Comparison of ENCODE assay signal across 32 cellular contexts in genomic region chr20:4122931-4123330, GRCh38.
"Had no signal": no experiment of that assay in that cellular context is flagged by ENCODE, and none has a peak within 500 bp of the region (broad histone marks: within the 10 kb centered on the region; RNA-seq: fewer than 3 reads in every experiment).

No MANE protein-coding gene starts in this region.

- H3K9me3 Mint-ChIP-seq: activated CD4-positive, alpha-beta memory T cell treated with anti-CD3 and anti-CD28 coated beads for 36 hours; activated T-helper 1 cell treated with anti-CD3 and anti-CD28 coated beads, Interleukin-12 subunit alpha, Interleukin-12 subunit beta, Interleukin-2, Interleukin-4 antibody, amounts not matched to agents 30 ng/mL and 10 ng/mL and 1 ng/mL, durations not matched to agents 14 hours and 24 hours and 36 hours; activated T-helper 2 cell treated with anti-CD3 and anti-CD28 coated beads, Interferon-gamma antibody, Interleukin-2, Interleukin-4, amounts not matched to agents 10 μg/mL and 5 μg/mL and 100 μg/mL, durations not matched to agents 14 hours and 24 hours and 36 hours; central memory CD8-positive, alpha-beta T cell had no signal

- H3K27ac Mint-ChIP-seq: activated CD4-positive, alpha-beta memory T cell treated with anti-CD3 and anti-CD28 coated beads for 36 hours; activated CD4-positive, alpha-beta T cell treated with anti-CD3 and anti-CD28 coated beads for 36 hours; activated CD4-positive, alpha-beta T cell treated with anti-CD3 and anti-CD28 coated beads, Interleukin-2, amount 10 ng/mL, durations not matched to agents 24 days and 14 days; activated CD8-positive, alpha-beta memory T cell treated with anti-CD3 and anti-CD28 coated beads, Interleukin-2, amount 10 ng/mL, durations not matched to agents 7 days and 5 days; activated CD8-positive, alpha-beta T cell treated with anti-CD3 and anti-CD28 coated beads, Interleukin-2, amount 10 ng/mL, durations not matched to agents 7 days and 5 days; activated naive CD8-positive, alpha-beta T cell; activated T-helper 1 cell treated with anti-CD3 and anti-CD28 coated beads, Interleukin-12 subunit alpha, Interleukin-12 subunit beta, Interleukin-2, Interleukin-4 antibody, amounts not matched to agents 30 ng/mL and 10 ng/mL and 1 ng/mL, durations not matched to agents 14 hours and 24 hours and 36 hours; activated T-helper 2 cell treated with anti-CD3 and anti-CD28 coated beads, Interferon-gamma antibody, Interleukin-2, Interleukin-4, amounts not matched to agents 10 μg/mL and 5 μg/mL and 100 μg/mL, durations not matched to agents 14 hours and 24 hours and 36 hours had no signal

- H3K4me3 Mint-ChIP-seq: activated CD4-positive, alpha-beta memory T cell treated with anti-CD3 and anti-CD28 coated beads for 36 hours; activated CD4-positive, alpha-beta T cell treated with anti-CD3 and anti-CD28 coated beads for 36 hours; activated CD4-positive, alpha-beta T cell treated with anti-CD3 and anti-CD28 coated beads, Interleukin-2, amount 10 ng/mL, durations not matched to agents 24 days and 14 days; activated CD8-positive, alpha-beta memory T cell treated with anti-CD3 and anti-CD28 coated beads, Interleukin-2, amount 10 ng/mL, durations not matched to agents 7 days and 5 days; activated CD8-positive, alpha-beta T cell treated with anti-CD3 and anti-CD28 coated beads, Interleukin-2, amount 10 ng/mL, durations not matched to agents 7 days and 5 days; activated naive CD8-positive, alpha-beta T cell; activated T-helper 1 cell treated with anti-CD3 and anti-CD28 coated beads, Interleukin-12 subunit alpha, Interleukin-12 subunit beta, Interleukin-2, Interleukin-4 antibody, amounts not matched to agents 30 ng/mL and 10 ng/mL and 1 ng/mL, durations not matched to agents 14 hours and 24 hours and 36 hours; central memory CD8-positive, alpha-beta T cell had no signal

- H3K36me3 ChIP-seq: brain microvascular endothelial cell, esophagus squamous epithelium, gastroesophageal sphincter had no signal

- FAIRE-seq: astrocyte, bronchial epithelial cell, colon, endometrium, endothelial cell of umbilical vein had no signal

- H3K27me3 ChIP-seq: brain microvascular endothelial cell had no signal

- H3K4me1 ChIP-seq: esophagus squamous epithelium, gastroesophageal sphincter had no signal

- H3K9me3 ChIP-seq: esophagus squamous epithelium, gastroesophageal sphincter had no signal

- H3K4me1 Mint-ChIP-seq: activated CD4-positive, alpha-beta T cell treated with anti-CD3 and anti-CD28 coated beads for 36 hours; central memory CD8-positive, alpha-beta T cell had no signal

- H3K4me3 ChIP-seq: esophagus squamous epithelium, gastroesophageal sphincter had no signal

- ATAC-seq: activated CD4-positive, alpha-beta T cell treated with anti-CD3 and anti-CD28 coated beads for 36 hours; activated CD8-positive, alpha-beta memory T cell treated with anti-CD3 and anti-CD28 coated beads, Interleukin-2, amount 10 ng/mL, durations not matched to agents 7 days and 5 days; activated CD8-positive, alpha-beta T cell treated with anti-CD3 and anti-CD28 coated beads, Interleukin-2, amount 10 ng/mL, durations not matched to agents 7 days and 5 days; gastroesophageal sphincter had no signal

- DNase-seq: activated CD4-positive, alpha-beta memory T cell treated with anti-CD3 and anti-CD28 coated beads for 36 hours; activated CD4-positive, alpha-beta T cell treated with anti-CD3 and anti-CD28 coated beads for 36 hours; activated CD4-positive, alpha-beta T cell treated with anti-CD3 and anti-CD28 coated beads, Interleukin-2, amount 10 ng/mL, durations not matched to agents 24 days and 14 days; activated CD4-positive, CD25-positive, alpha-beta regulatory T cell; activated CD4-positive, CD25-positive, alpha-beta regulatory T cell treated with anti-CD3 and anti-CD28 coated beads, Interleukin-2, amount 50 U/mL, for 72 hours; activated CD8-positive, alpha-beta memory T cell treated with anti-CD3 and anti-CD28 coated beads, Interleukin-2, amount 10 ng/mL, durations not matched to agents 7 days and 5 days; activated CD8-positive, alpha-beta memory T cell treated with anti-CD3 and anti-CD28 coated beads, Interleukin-2, amount 50 U/mL, for 4 hours; activated CD8-positive, alpha-beta T cell treated with anti-CD3 and anti-CD28 coated beads, Interleukin-2, amount 10 ng/mL, durations not matched to agents 7 days and 5 days; activated gamma-delta T cell; activated naive CD4-positive, alpha-beta T cell; activated naive CD4-positive, alpha-beta T cell treated with anti-CD3 and anti-CD28 coated beads, Interleukin-2, amount 50 U/mL, for 16 hours; activated T-cell treated with anti-CD3 and anti-CD28 coated beads, Interleukin-2, amount 50 U/mL, for 1 hour; activated T-cell treated with anti-CD3 and anti-CD28 coated beads, Interleukin-2, amount 50 U/mL, for 48 hours; amniotic stem cell; anterior cingulate cortex; brain microvascular endothelial cell; cortex of kidney; effector CD8-positive, alpha-beta T cell; esophagus squamous epithelium; foreskin melanocyte; T-helper 2 cell had no signal

- H3K27ac ChIP-seq: brain microvascular endothelial cell, epithelial cell of prostate, esophagus squamous epithelium, gastroesophageal sphincter had no signal

- H3K36me3 Mint-ChIP-seq: activated CD4-positive, alpha-beta memory T cell treated with anti-CD3 and anti-CD28 coated beads for 36 hours; activated CD8-positive, alpha-beta memory T cell treated with anti-CD3 and anti-CD28 coated beads, Interleukin-2, amount 10 ng/mL, durations not matched to agents 7 days and 5 days had no signal
